Comparison of ENCODE assay signal across 8 cellular contexts in genomic region chr7:130069179-130069977, GRCh38. TPM values are rescaled to one million over a fixed set of nuclear protein-coding genes. Genes with fewer than 3 reads are reported as not detected.
DNase-seq lines count a peak whose midpoint lies in the region; ATAC-seq, FAIRE-seq and TF ChIP-seq lines count a peak whose summit lies in the region.

No MANE protein-coding gene starts in this region.

- peak overlapping the region; percentile 78 to 95 (median 90) for H3K27ac ChIP-seq in pancreas

- ATAC-seq in pancreas (peak in 2 of 4 donors; percentile 1 to 3), GM19328 (IDR thresholded peaks at IDR 0.05; ENCODE audit: unreplicated experiment) (no peak)

- H3K27me3 ChIP-seq in NT2/D1 (ENCODE audit: insufficient read depth, insufficient read length) (no peaks in the 10 kb centered on the region), endocrine pancreas (ENCODE audit: control insufficient read depth, insufficient read depth, low read length) (no peaks in the 10 kb centered on the region), pancreas (no peaks in the 10 kb centered on the region)

- WGBS in pancreas, 2 donors: 14 to 23% methylated on average over 7 of the region's 7 CpGs

- H3K9ac ChIP-seq in ES-I3 (ENCODE audit: low read depth, low read length) (peak overlapping the region; percentile 94), NT2/D1 (ENCODE audit: insufficient read length, low read depth) (no peak overlapping the region), endocrine pancreas (ENCODE audit: control insufficient read depth, insufficient read depth, low read length) (peak overlapping the region; percentile 89)

- no peak for FAIRE-seq in pancreas (lab: Jason Lieb, UNC)

- H3K9me3 ChIP-seq in ES-I3 (ENCODE audit: control insufficient read depth, insufficient read depth, low read length) (no peaks in the 10 kb centered on the region), NT2/D1 (ENCODE audit: insufficient read depth, low read length) (no peaks in the 10 kb centered on the region), endocrine pancreas (ENCODE audit: control insufficient read depth, low read length) (no peaks in the 10 kb centered on the region), pancreas (no peaks in the 10 kb centered on the region)

- TF ChIP-seq CTCF in pancreas (IDR thresholded peaks at IDR 0.05): no peak

- intact Hi-C loops in pancreas (cut with DNase I): no loop called here

- H3K4me1 ChIP-seq in ES-I3 (ENCODE audit: insufficient read depth, low read length) (no peaks in the 10 kb centered on the region), NT2/D1 (ENCODE audit: insufficient read depth, insufficient read length) (no peaks in the 10 kb centered on the region), endocrine pancreas (ENCODE audit: control insufficient read depth, insufficient read depth, low read length) (peaks cover 8% of the 10 kb centered on the region), pancreas (peaks cover 0 to 19% (median 6%) of the 10 kb centered on the region in 3 donors)

- peak overlapping the region; percentile 91 for H3K4me3 ChIP-seq in NT2/D1 (ENCODE audit: insufficient read length, low read depth)
- peak overlapping the region; percentile 84 for H3K4me3 ChIP-seq in endocrine pancreas (ENCODE audit: control insufficient read depth, insufficient read depth, low read length)
- H3K4me3 ChIP-seq in pancreas: peak overlapping the region; percentile 89 to 94 (median 93)

- DNase-seq in NT2/D1 (ENCODE audit: low read depth, low spot score) (no peak), pancreas (no peak), glomerular visceral epithelial cell (ENCODE audit: extremely low spot score) (no peak), middle frontal gyrus (ENCODE audit: extremely low spot score, low spot score) (no peak)
- no peak for DNase-seq in activated CD4-positive, alpha-beta T cell treated with anti-CD3 and anti-CD28 coated beads for 1 hour

- H3K36me3 ChIP-seq in ES-I3 (ENCODE audit: insufficient read depth, low read length): no peaks in the 10 kb centered on the region
- no peaks in the 10 kb centered on the region for H3K36me3 ChIP-seq in NT2/D1 (ENCODE audit: insufficient read depth, insufficient read length, low read length)
- no peaks in the 10 kb centered on the region for H3K36me3 ChIP-seq in endocrine pancreas (ENCODE audit: control insufficient read depth, insufficient read depth, low read length)
- H3K36me3 ChIP-seq in pancreas: no peaks in the 10 kb centered on the region

RNA-seq across cellular contexts. Expression of gene KLHDC10, which starts 1.0 kb away (rescaled TPM):
- total RNA-seq in pancreas: 10 to 100 TPM; 16.3 to 22.8 (median 21.2) TPM
- 10 to 100 TPM in 1 of 2 donors, 1 to 10 TPM in 1; 5.8 to 11.3 TPM for polyA plus RNA-seq in pancreas

RNA-seq across cellular contexts. Expression of gene ZC3HC1, which starts 18.2 kb away (rescaled TPM):
- 1 to 10 TPM; 3.8 to 7.5 (median 5.2) TPM for total RNA-seq in pancreas
- polyA plus RNA-seq in pancreas: 10 to 100 TPM in 1 of 2 donors, 1 to 10 TPM in 1; 8.9 to 13.5 TPM
